ENCODE assay signal across 19 cellular contexts in genomic region chr1:40899230-40899870, GRCh38. TPM values are rescaled to one million over a fixed set of nuclear protein-coding genes. Genes with fewer than 3 reads are reported as not detected.
DNase-seq lines count a peak whose midpoint lies in the region; ATAC-seq, FAIRE-seq and TF ChIP-seq lines count a peak whose summit lies in the region.
"Had no signal": no experiment of that assay in that cellular context is flagged by ENCODE, and none has a peak within 500 bp of the region (broad histone marks: within the 10 kb centered on the region; RNA-seq: fewer than 3 reads in every experiment).

No MANE protein-coding gene starts in this region.

- H4K20me1 ChIP-seq in IMR-90 (ENCODE audit: insufficient read depth, low read length) (no peaks in the 10 kb centered on the region), H1 (replicated peaks in 1 of 2; ENCODE audit: control insufficient read depth in 1 of 2, insufficient read depth in 2 of 2, low read length in 2 of 2) (no peaks in the 10 kb centered on the region)

- H3K4me3 ChIP-seq in IMR-90 (ENCODE audit: insufficient read depth, low read depth, low read length) (no peak overlapping the region), H1 (ENCODE audit: extremely low read depth in 1 of 4, insufficient read depth in 2 of 4, low read depth in 3 of 4, low read length in 4 of 4) (no peak overlapping the region), lower lobe of right lung (no peak overlapping the region), thyroid gland (replicated peaks in 1 of 3) (no peak overlapping the region)
- H3K4me3 ChIP-seq: ovary, SK-N-MC, spleen had no signal

- H3K56ac ChIP-seq in IMR-90 (ENCODE audit: extremely low read depth, insufficient read depth, low read length) (no peak overlapping the region), H1 (replicated peaks; ENCODE audit: insufficient read length, low read depth, low read length) (no peak overlapping the region)

- no peak overlapping the region for H2AK9ac ChIP-seq in IMR-90 (replicated peaks; ENCODE audit: low read depth, low read length, poor library complexity)

- no peaks in the 10 kb centered on the region for H3K27me3 ChIP-seq in IMR-90 (ENCODE audit: control insufficient read depth, insufficient read depth, low read length)
- no peaks in the 10 kb centered on the region for H3K27me3 ChIP-seq in H1 (replicated peaks in 1 of 4; ENCODE audit: control insufficient read depth in 3 of 4, extremely low read depth in 1 of 4, insufficient read depth in 3 of 4, low read length in 3 of 4)
- H3K27me3 ChIP-seq in lower lobe of right lung (ENCODE audit: low read depth) = no peaks in the 10 kb centered on the region
- H3K27me3 ChIP-seq in thyroid gland = no peaks in the 10 kb centered on the region
- H3K27me3 ChIP-seq: BE2C, ovary, spleen had no signal

- peaks cover 18% of the 10 kb centered on the region for H3K9me1 ChIP-seq in IMR-90 (ENCODE audit: insufficient read depth, low read length)

- H3K4ac ChIP-seq in IMR-90 (ENCODE audit: low read depth, low read length) (peak overlapping the region; percentile 5; the same call in 1 of the 2 replicates), H1 (replicated peaks; ENCODE audit: insufficient read length, low read depth, low read length) (peak overlapping the region; percentile 8)

- no peak for DNase-seq in IMR-90
- DNase-seq in H1 (ENCODE audit: low read depth in 1 of 2, low spot score in 2 of 2) = peak in 1 of 2 experiments; percentile 50
- DNase-seq in lower lobe of right lung = peak; percentile 72
- DNase-seq in thyroid gland = peak; percentile 84 to 87
- DNase-seq in NCI-H2107 treated with DMSO at 0.1 percent for 48 hours (lab: John Stamatoyannopoulos, UW; ENCODE audit: unreplicated experiment) = no peak
- DNase-seq in T-helper 1 cell = no peak
- DNase-seq in NCI-H2227 (lab: John Stamatoyannopoulos, UW; ENCODE audit: unreplicated experiment) = no peak
- DNase-seq: activated CD4-positive, alpha-beta T cell treated with anti-CD3 and anti-CD28 coated beads, Interleukin-2, amount 50 U/mL, for 48 hours; BE2C; central memory CD4-positive, alpha-beta T cell; KBM-7; NCI-H1105 treated with DMSO at 0.1 percent for 48 hours; NCI-H345; ovary; spleen; stimulated activated naive CD4-positive, alpha-beta T cell had no signal

- ATAC-seq in IMR-90 (ENCODE audit: low read depth) = no peak
- peak; percentile 82 to 90 for ATAC-seq in lower lobe of right lung
- no peak for ATAC-seq in HG02840 (IDR thresholded peaks at IDR 0.05; ENCODE audit: low FRiP score, unreplicated experiment)

- H3K36me3 ChIP-seq in IMR-90 (ENCODE audit: control insufficient read depth, insufficient read depth, low read length) = no peaks in the 10 kb centered on the region
- no peaks in the 10 kb centered on the region for H3K36me3 ChIP-seq in H1 (ENCODE audit: control insufficient read depth in 2 of 4, insufficient read depth in 4 of 4, low read length in 3 of 4)
- H3K36me3 ChIP-seq in lower lobe of right lung = no peaks in the 10 kb centered on the region
- H3K36me3 ChIP-seq in thyroid gland = no peaks in the 10 kb centered on the region
- H3K36me3 ChIP-seq: BE2C, ovary, spleen had no signal

- dilution Hi-C loops in IMR-90 (cut with HindIII; ENCODE audit: low sequenced_read_pairs, unreplicated experiment) = no loop called here

- BruUV-seq in IMR-90 (replicated peaks; lab: Mats Ljungman, UMichigan) = no TSS peak

- H3K23me2 ChIP-seq in H1 (ENCODE audit: low read depth, low read length) = no peaks in the 10 kb centered on the region

- H2AFZ ChIP-seq in IMR-90 (replicated peaks; ENCODE audit: low read length, poor library complexity) = no peak overlapping the region
- H2AFZ ChIP-seq in H1 (ENCODE audit: low read length) = no peak overlapping the region

- H3K9me3 ChIP-seq in IMR-90 (ENCODE audit: control insufficient read depth, insufficient read depth, low read length) = peaks cover 4% of the 10 kb centered on the region; the same call in 1 of the 2 replicates
- H3K9me3 ChIP-seq in H1 (ENCODE audit: insufficient read depth in 2 of 2, low read depth in 1 of 2, low read length in 1 of 2) = peaks cover 4 to 9% of the 10 kb centered on the region in 2 experiments; a peak in 3 of 4 replicates
- peaks cover 10% of the 10 kb centered on the region for H3K9me3 ChIP-seq in lower lobe of right lung
- H3K9me3 ChIP-seq in thyroid gland = no peaks in the 10 kb centered on the region
- H3K9me3 ChIP-seq: BE2C, ovary had no signal

- H3K14ac ChIP-seq in IMR-90 (replicated peaks; ENCODE audit: low read depth, low read length) (no peak overlapping the region), H1 (ENCODE audit: insufficient read length) (no peak overlapping the region)

- 0 out of 3 replicates have a peak overlapping the region, but pooled peaks have one; percentile 27 for H2BK15ac ChIP-seq in IMR-90 (ENCODE audit: low read depth, low read length)
- H2BK15ac ChIP-seq in H1 (ENCODE audit: low read length) = no peak overlapping the region

- peaks cover 14% of the 10 kb centered on the region for H3K4me1 ChIP-seq in IMR-90 (ENCODE audit: control insufficient read depth, insufficient read depth, low read length)
- peaks cover 0 to 8% (median 0%) of the 10 kb centered on the region in 4 experiments; a peak in 3 of 7 replicates for H3K4me1 ChIP-seq in H1 (replicated peaks in 1 of 4; ENCODE audit: control insufficient read depth in 3 of 4, insufficient read depth in 4 of 4, low read length in 3 of 4)
- peaks cover 17% of the 10 kb centered on the region for H3K4me1 ChIP-seq in lower lobe of right lung
- H3K4me1 ChIP-seq in thyroid gland = peaks cover 34 to 49% of the 10 kb centered on the region in 2 donors
- H3K4me1 ChIP-seq: BE2C had no signal

- H4K91ac ChIP-seq in IMR-90 (ENCODE audit: insufficient read depth, low read depth, low read length) (0 out of 2 replicates have a peak overlapping the region, but pooled peaks have one; percentile 1), H1 (replicated peaks; ENCODE audit: insufficient read length, low read length) (peak overlapping the region; percentile 56)

- TF ChIP-seq EP300 in H1 (IDR thresholded peaks at IDR 0.05; ENCODE audit: borderline replicate concordance in 1 of 2, low read depth in 2 of 2, low read length in 2 of 2) = peak in 1 of 2 experiments; percentile 35; a peak in 1 of 3 replicates

- H3K9ac ChIP-seq in IMR-90 (ENCODE audit: low read depth, low read length) (no peak overlapping the region), H1 (replicated peaks in 1 of 4; ENCODE audit: extremely low read depth in 1 of 4, low read depth in 3 of 4, low read length in 3 of 4) (no peak overlapping the region)

- H4K5ac ChIP-seq in IMR-90 (ENCODE audit: low read depth, low read length) (no peak overlapping the region), H1 (ENCODE audit: insufficient read length, low read depth, low read length) (no peak overlapping the region)

- H2BK20ac ChIP-seq in IMR-90 (ENCODE audit: low read depth, low read length) (no peak overlapping the region), H1 (ENCODE audit: low read length) (peak overlapping the region; percentile 86; the same call in 1 of the 2 replicates)

- intact Hi-C loops in IMR-90 (cut with micrococcal nuclease) = no loop called here
- intact Hi-C loops in lower lobe of right lung (cut with DNase I) = no loop called here
- intact Hi-C loops in thyroid gland (cut with DNase I) = no loop called here

- in situ Hi-C loops in IMR-90 (cut with MboI; ENCODE audit: low sequenced_read_pairs) = no loop called here

- no peak overlapping the region for H4K8ac ChIP-seq in IMR-90 (ENCODE audit: low read depth in 2 of 2, low read length in 2 of 2)
- H4K8ac ChIP-seq in H1 (ENCODE audit: extremely low read depth, insufficient read depth, low read length) = no peak overlapping the region

- no peaks in the 10 kb centered on the region for H3K79me1 ChIP-seq in IMR-90 (ENCODE audit: low read depth in 1 of 2, low read length in 2 of 2)
- H3K79me1 ChIP-seq in H1 (ENCODE audit: low read depth, low read length) = no peaks in the 10 kb centered on the region

- TF ChIP-seq POLR2A in IMR-90 (IDR thresholded peaks at IDR 0.05; ENCODE audit: low read depth, low read length) = no peak
- TF ChIP-seq POLR2A in H1 (IDR thresholded peaks at IDR 0.05; ENCODE audit: control extremely low read depth in 1 of 2, low read depth in 2 of 2, low read length in 2 of 2) = no peak
- TF ChIP-seq POLR2A in thyroid gland (IDR thresholded peaks at IDR 0.05) = no peak

- H3K79me2 ChIP-seq in H1 (ENCODE audit: control insufficient read depth in 1 of 2, insufficient read depth in 2 of 2, low read length in 2 of 2) = no peaks in the 10 kb centered on the region

- H2BK5ac ChIP-seq in IMR-90 (ENCODE audit: low read depth, low read length, poor library complexity, severe bottlenecking) = no peak overlapping the region
- H2BK5ac ChIP-seq in H1 (ENCODE audit: low read depth, low read length) = peak overlapping the region; percentile 2; the same call in 1 of the 2 replicates

- H3K18ac ChIP-seq in IMR-90 (ENCODE audit: low read depth, low read length) (peak overlapping the region; percentile 45; the same call in 1 of the 2 replicates), H1 (ENCODE audit: extremely low read depth, low read length) (peak overlapping the region; percentile 15; the same call in 1 of the 2 replicates)

- H2BK12ac ChIP-seq in H1 (ENCODE audit: low read depth, low read length) = peak overlapping the region; percentile 81; the same call in 1 of the 2 replicates

- TF ChIP-seq RAD21 in IMR-90 (IDR thresholded peaks at IDR 0.05; ENCODE audit: low read length) (no peak), H1 (IDR thresholded peaks at IDR 0.05 in 1 of 2, conservative IDR thresholded peaks at IDR 0.05 in 1 of 2; ENCODE audit: low read depth in 2 of 2, low read length in 2 of 2) (no peak)

- H3K27ac ChIP-seq in IMR-90 (ENCODE audit: insufficient read depth, low read length) (no peak overlapping the region), H1 (ENCODE audit: low read depth, low read length) (no peak overlapping the region), lower lobe of right lung (no peak overlapping the region), thyroid gland (peak overlapping the region; percentile 41 to 81 (median 69))
- H3K27ac ChIP-seq: ovary, SK-N-MC, spleen had no signal

- POLR2A ChIA-PET in IMR-90 (lab: Charles Lee; ENCODE audit: unreplicated experiment) (no interaction called here), H1 (lab: Charles Lee; ENCODE audit: partially characterized antibody) (interaction anchor here (0.7 to 1.0 kb wide), 2 partner anchors 49 to 81 kb away, joined by 4 to 7 read pairs; partner anchors contain the start of gene CTPS1)

- no peak for FAIRE-seq in H1 (lab: Jason Lieb, UNC)
- FAIRE-seq: TTC549 had no signal

- H2BK120ac ChIP-seq in IMR-90 (ENCODE audit: low read depth, low read length) (no peak overlapping the region), H1 (replicated peaks; ENCODE audit: low read depth, low read length) (no peak overlapping the region)

- TF ChIP-seq CTCF in IMR-90 (conservative IDR thresholded peaks at IDR 0.05; ENCODE audit: low read depth, low read length) (no peak), H1 (IDR thresholded peaks at IDR 0.05; ENCODE audit: control extremely low read depth in 1 of 3, insufficient read depth in 1 of 3, low read depth in 1 of 3, low read length in 3 of 3) (no peak), lower lobe of right lung (IDR thresholded peaks at IDR 0.05) (no peak), thyroid gland (IDR thresholded peaks at IDR 0.05) (no peak)

- peak overlapping the region; percentile 23 for H2AK5ac ChIP-seq in IMR-90 (ENCODE audit: low read depth, low read length)
- H2AK5ac ChIP-seq in H1 (ENCODE audit: low read depth, low read length) = peak overlapping the region; percentile 55; the same call in 1 of the 2 replicates

- H3K4me2 ChIP-seq in IMR-90 (ENCODE audit: low read depth, low read length) (no peak overlapping the region), H1 (ENCODE audit: insufficient read depth in 1 of 2, low read depth in 2 of 2, low read length in 2 of 2) (peak overlapping the region; percentile 8 to 35; a peak in 2 of 4 replicates)

- CTCF ChIA-PET in IMR-90 (lab: Yijun Ruan, JAX) = no interaction called here
- CTCF ChIA-PET in H1 (lab: Charles Lee; ENCODE audit: partially characterized antibody) = interaction anchor here (0.8 to 1.8 kb wide), 7 partner anchors 19 to 125 kb away, joined by 3 to 6 read pairs (median 3); no protein-coding TSS in a partner anchor

- H3K23ac ChIP-seq in IMR-90 (ENCODE audit: low read depth, low read length) = no peak overlapping the region
- H3K23ac ChIP-seq in H1 (ENCODE audit: insufficient read length) = no peak overlapping the region

- WGBS in IMR-90 (ENCODE audit: extremely low coverage in 2 of 2, insufficient read length in 1 of 2), 2 experiments = no CpG with 5 or more reads among the region's 2 CpGs
- WGBS in H1 (ENCODE audit: extremely low coverage in 1 of 2, insufficient coverage in 1 of 2, insufficient read length in 1 of 2, insufficient replicate concordance in 2 of 2, low coverage in 1 of 2, low lambda C conversion rate in 2 of 2, missing lambda C conversion rate in 1 of 2), 2 experiments = 68% methylated on average over 2 of the region's 2 CpGs; no CpG with 5 or more reads in 1 of the 2 experiments
- WGBS in thyroid gland, 2 donors = 28 to 68% methylated on average over 2 of the region's 2 CpGs

RNA-seq across cellular contexts. Expression of gene CITED4, which starts 37.2 kb away (rescaled TPM):
- total RNA-seq in IMR-90 (2012; rRNA removed) = under 0.01 and 0.28 TPM in 2 replicates
- 1.6 and 2.2 TPM in 2 replicates for polyA plus RNA-seq in IMR-90 (2012; rRNA removed)
- polyA plus RNA-seq in IMR-90 (2012; cell fraction: cytosol; rRNA removed) = 1.7 and 7.4 TPM in 2 replicates
- 1.2 and 3.1 TPM in 2 replicates for polyA plus RNA-seq in IMR-90 (2012; cell fraction: nucleus; rRNA removed; ENCODE audit: low replicate concordance)
- total RNA-seq in H1 (2021; fragmentation: NEBNext Ultra II Directional; extraction: Animal tissue kit (Norgen Biotek cat#: 25700)) = 16.0 and 16.3 TPM in 2 replicates
- 5.4 and 11.1 TPM in 2 replicates for polyA plus RNA-seq in H1 (2011; rRNA removed)
- polyA plus RNA-seq in H1 (2011; cell fraction: cytosol; rRNA removed) = 4.6 TPM
- polyA plus RNA-seq in H1 (2011; cell fraction: nucleus; rRNA removed) = 8.9 TPM
- 5.5 to 10.2 TPM (median 9.5 TPM) in 4 replicates for polyA plus RNA-seq in H1 (2012, experiment 1 of 2)
- polyA plus RNA-seq in H1 (2012, experiment 2 of 2) = 3.8 TPM
- polyA plus RNA-seq in H1 (2013, experiment 1 of 2) = 15.6 TPM
- polyA plus RNA-seq in H1 (2013, experiment 2 of 2) = 16.1 TPM
- 0.22 and 0.63 TPM in 2 replicates for polyA minus RNA-seq in H1 (2011; rRNA and poly(A)+ RNA removed)
- 5.8 TPM for polyA minus RNA-seq in H1 (2011; cell fraction: cytosol; rRNA and poly(A)+ RNA removed)
- polyA minus RNA-seq in H1 (2011; cell fraction: nucleus; rRNA and poly(A)+ RNA removed) = 12.1 TPM
- 13.9 TPM for total RNA-seq in lower lobe of right lung
- total RNA-seq in thyroid gland = 10 to 100 TPM in 3 of 4 donors, 1 to 10 TPM in 1; 8.8 to 28.1 (median 20.3) TPM

Comparison
In these comparisons a context has a peak if more than half of its experiments do, and no peak if none do; other contexts are left out.
1. ATAC-seq: peak in lower lobe of right lung (2 of 2); none in IMR-90 (single experiment) and HG02840 (single experiment).
2. DNase-seq: peak in lower lobe of right lung (single experiment) and thyroid gland (2 of 2); none in IMR-90 (single experiment), NCI-H2107 treated with DMSO at 0.1 percent for 48 hours (single experiment), T-helper 1 cell (0 of 5) and NCI-H2227 (single experiment).
3. H3K27ac ChIP-seq: peak in thyroid gland (3 of 3); none in IMR-90 (single experiment), H1 (single experiment) and lower lobe of right lung (single experiment).